ENCODE assay signal across 1 cellular context in genomic region chr2:120766758-120767351, GRCh38.
TF ChIP-seq lines count a peak whose summit lies in the region.

No MANE protein-coding gene starts in this region.

TF ChIP-seq in H1, 55 proteins besides CTCF, POLR2A, EP300 and RAD21:
- TF ChIP-seq ASH2L (IDR thresholded peaks at IDR 0.05; ENCODE audit: low read length) = no peak
- no peak for TF ChIP-seq KDM1A (IDR thresholded peaks at IDR 0.05; ENCODE audit: borderline replicate concordance, low read length)
- TF ChIP-seq NRF1 (IDR thresholded peaks at IDR 0.05; ENCODE audit: low read depth, low read length) = no peak
- TF ChIP-seq BACH1 (IDR thresholded peaks at IDR 0.05; ENCODE audit: low read length) = peak; percentile 35; the same call in 1 of the 2 replicates
- TF ChIP-seq CHD1 (IDR thresholded peaks at IDR 0.05; ENCODE audit: low read depth, low read length) = no peak
- TF ChIP-seq JUN (IDR thresholded peaks at IDR 0.05; ENCODE audit: low read depth, low read length) = no peak
